1 cellular context compared by ENCODE assay signal in genomic region chr15:90126457-90127435, GRCh38.
TF ChIP-seq lines count a peak whose summit lies in the region.

No MANE protein-coding gene starts in this region.

TF ChIP-seq in HepG2, 621 proteins besides CTCF, POLR2A, EP300 and RAD21 (continued from another document and continues in another):
- TF ChIP-seq TERF1 (CRISPR knock-in tag; IDR thresholded peaks at IDR 0.05) (no peak), RARG (CRISPR knock-in tag; IDR thresholded peaks at IDR 0.05; ENCODE audit: low read depth) (no peak), ZNF441 (CRISPR knock-in tag; IDR thresholded peaks at IDR 0.05; ENCODE audit: borderline replicate concordance) (peak; percentile 74; the same call in 1 of the 2 replicates), RXRA (CRISPR knock-in tag; IDR thresholded peaks at IDR 0.05) (peak; percentile 93), DPF2 (CRISPR knock-in tag; IDR thresholded peaks at IDR 0.05; ENCODE audit: borderline replicate concordance, low read depth) (peak; percentile 61; the same call in 1 of the 2 replicates), ZNF569 (CRISPR knock-in tag; IDR thresholded peaks at IDR 0.05; ENCODE audit: borderline replicate concordance) (no peak), MTA1 (CRISPR knock-in tag; IDR thresholded peaks at IDR 0.05; ENCODE audit: borderline replicate concordance) (peak; percentile 67), ELF1 (CRISPR knock-in tag; IDR thresholded peaks at IDR 0.05) (0 out of 2 replicates have a peak, but pooled peaks have one; percentile 12), GMEB1 (CRISPR knock-in tag; IDR thresholded peaks at IDR 0.05; ENCODE audit: borderline replicate concordance) (peak; percentile 29; the same call in 1 of the 2 replicates), PRDM10 (CRISPR knock-in tag; IDR thresholded peaks at IDR 0.05; ENCODE audit: low read depth) (peak; percentile 61; the same call in 1 of the 2 replicates), HDAC6 (IDR thresholded peaks at IDR 0.05; ENCODE audit: low read depth, low read length) (no peak), FOXO4 (CRISPR knock-in tag; conservative IDR thresholded peaks at IDR 0.05) (no peak), REL (CRISPR knock-in tag; conservative IDR thresholded peaks at IDR 0.05) (no peak), ZNF160 (CRISPR knock-in tag; IDR thresholded peaks at IDR 0.05) (no peak), ZHX1 (CRISPR knock-in tag; IDR thresholded peaks at IDR 0.05; ENCODE audit: low read depth) (no peak), MAZ (IDR thresholded peaks at IDR 0.05; ENCODE audit: borderline replicate concordance, low read depth, low read length) (no peak), MAZ (CRISPR knock-in tag; IDR thresholded peaks at IDR 0.05; ENCODE audit: low read depth) (no peak), ZNF260 (CRISPR knock-in tag; IDR thresholded peaks at IDR 0.05; ENCODE audit: borderline replicate concordance, low read depth) (no peak), PRDM4 (CRISPR knock-in tag; IDR thresholded peaks at IDR 0.05; ENCODE audit: borderline replicate concordance) (no peak), TBP (CRISPR knock-in tag; IDR thresholded peaks at IDR 0.05) (0 out of 2 replicates have a peak, but pooled peaks have one; percentile 42), FOXP4 (CRISPR knock-in tag; IDR thresholded peaks at IDR 0.05) (peak; percentile 83), MLX (CRISPR knock-in tag; IDR thresholded peaks at IDR 0.05) (peak; percentile 96), HNF1B (CRISPR knock-in tag; IDR thresholded peaks at IDR 0.05) (peak; percentile 76), TFE3 (CRISPR knock-in tag; IDR thresholded peaks at IDR 0.05) (peak; percentile 87), POGK (CRISPR knock-in tag; conservative IDR thresholded peaks at IDR 0.05) (0 out of 2 replicates have a peak, but pooled peaks have one; percentile 23), HNRNPLL (IDR thresholded peaks at IDR 0.05; ENCODE audit: low read depth, low read length, poor library complexity, severe bottlenecking) (peak; percentile 54), ZNF576 (CRISPR knock-in tag; IDR thresholded peaks at IDR 0.05) (no peak), IRX3 (CRISPR knock-in tag; IDR thresholded peaks at IDR 0.05; ENCODE audit: borderline replicate concordance, low read depth) (no peak), ASH2L (IDR thresholded peaks at IDR 0.05; ENCODE audit: insufficient read length, low read depth, low read length) (peak; percentile 19), SATB2 (CRISPR knock-in tag; IDR thresholded peaks at IDR 0.05) (no peak), PCBP2 (optimal IDR thresholded peaks at IDR 0.05; ENCODE audit: low read depth, low read length, poor library complexity, severe bottlenecking) (no peak), FOXA1 (IDR thresholded peaks at IDR 0.05) (no peak), FOXA1 (CRISPR knock-in tag; IDR thresholded peaks at IDR 0.05) (peak; percentile 30; the same call in 1 of the 2 replicates)
